Comparison of ENCODE assay signal across 27 cellular contexts in genomic region chr11:7016011-7016410, GRCh38. TPM values are rescaled to one million over a fixed set of nuclear protein-coding genes. Genes with fewer than 3 reads are reported as not detected.
"Had no signal": no experiment of that assay in that cellular context is flagged by ENCODE, and none has a peak within 500 bp of the region (broad histone marks: within the 10 kb centered on the region; RNA-seq: fewer than 3 reads in every experiment).

No MANE protein-coding gene starts in this region.

- ATAC-seq: activated CD4-positive, CD25-positive, alpha-beta regulatory T cell treated with anti-CD3 and anti-CD28 coated beads, Interleukin-2, amount 50 U/mL, for 24 hours; activated CD8-positive, alpha-beta T cell treated with anti-CD3 and anti-CD28 coated beads for 36 hours; activated T-cell treated with anti-CD3 and anti-CD28 coated beads, Interleukin-2, amount 50 U/mL, for 4 hours; activated T-helper 17 cell treated with anti-CD3 and anti-CD28 coated beads, Interleukin-2, amount 50 U/mL, for 72 hours; body of pancreas; T-helper 17 cell had no signal

- H3K27me3 ChIP-seq: body of pancreas, dorsolateral prefrontal cortex, esophagus squamous epithelium had no signal

- H3K4me3 ChIP-seq: body of pancreas, coronary artery, dorsolateral prefrontal cortex, esophagus squamous epithelium had no signal

- H3K27ac ChIP-seq: body of pancreas, coronary artery, dorsolateral prefrontal cortex, esophagus squamous epithelium, WERI-Rb-1 had no signal

- H3K36me3 ChIP-seq: esophagus squamous epithelium, WERI-Rb-1 had no signal

- DNase-seq: activated B cell treated with CpG ODN at 0.5 μM for 24 hours; activated CD4-positive, alpha-beta T cell treated with anti-CD3 and anti-CD28 coated beads for 48 hours; activated CD4-positive, alpha-beta T cell treated with anti-CD3 and anti-CD28 coated beads, Interleukin-2, amount 50 U/mL, for 1 hour; activated CD4-positive, alpha-beta T cell treated with anti-CD3 and anti-CD28 coated beads, Interleukin-2, amount 50 U/mL, for 48 hours; activated CD8-positive, alpha-beta memory T cell treated with anti-CD3 and anti-CD28 coated beads for 24 hours; activated CD8-positive, alpha-beta T cell treated with anti-CD3 and anti-CD28 coated beads for 36 hours; activated effector memory CD4-positive, alpha-beta T cell treated with Interleukin-2 at 50 U/mL for 16 hours; activated gamma-delta T cell treated with Interleukin-2 at 50 U/mL for 16 hours; activated naive CD4-positive, alpha-beta T cell treated with anti-CD3 and anti-CD28 coated beads, Interleukin-2, amount 50 U/mL, for 16 hours; activated naive CD4-positive, alpha-beta T cell treated with Interleukin-2 at 50 U/mL for 16 hours; activated T-cell treated with anti-CD3 and anti-CD28 coated beads, Interleukin-2, amount 50 U/mL, for 4 hours; amniotic stem cell; anterior cingulate cortex; body of pancreas; dorsolateral prefrontal cortex; effector memory CD4-positive, alpha-beta T cell; endodermal cell; esophagus squamous epithelium; head of caudate nucleus; T-helper 1 cell; T-helper 17 cell; T1000; WERI-Rb-1 had no signal

RNA-seq across cellular contexts. Expression of gene ZNF214, which starts 4.1 kb away (rescaled TPM):
- total RNA-seq: activated B cell treated with CpG ODN at 0.5 μM for 24 hours; activated CD8-positive, alpha-beta T cell treated with anti-CD3 and anti-CD28 coated beads for 36 hours; activated T-cell treated with anti-CD3 and anti-CD28 coated beads, Interleukin-2, amount 50 U/mL, for 4 hours; activated T-helper 17 cell treated with anti-CD3 and anti-CD28 coated beads, Interleukin-2, amount 50 U/mL, for 72 hours; T-helper 17 cell had no signal

RNA-seq across cellular contexts. Expression of gene NLRP14, which starts 4.3 kb away (rescaled TPM):
- total RNA-seq: activated T-cell treated with anti-CD3 and anti-CD28 coated beads, Interleukin-2, amount 50 U/mL, for 4 hours; cardiac septum; T-helper 17 cell had no signal
